1 cellular context compared by ENCODE assay signal in the genomic region with DNA sequence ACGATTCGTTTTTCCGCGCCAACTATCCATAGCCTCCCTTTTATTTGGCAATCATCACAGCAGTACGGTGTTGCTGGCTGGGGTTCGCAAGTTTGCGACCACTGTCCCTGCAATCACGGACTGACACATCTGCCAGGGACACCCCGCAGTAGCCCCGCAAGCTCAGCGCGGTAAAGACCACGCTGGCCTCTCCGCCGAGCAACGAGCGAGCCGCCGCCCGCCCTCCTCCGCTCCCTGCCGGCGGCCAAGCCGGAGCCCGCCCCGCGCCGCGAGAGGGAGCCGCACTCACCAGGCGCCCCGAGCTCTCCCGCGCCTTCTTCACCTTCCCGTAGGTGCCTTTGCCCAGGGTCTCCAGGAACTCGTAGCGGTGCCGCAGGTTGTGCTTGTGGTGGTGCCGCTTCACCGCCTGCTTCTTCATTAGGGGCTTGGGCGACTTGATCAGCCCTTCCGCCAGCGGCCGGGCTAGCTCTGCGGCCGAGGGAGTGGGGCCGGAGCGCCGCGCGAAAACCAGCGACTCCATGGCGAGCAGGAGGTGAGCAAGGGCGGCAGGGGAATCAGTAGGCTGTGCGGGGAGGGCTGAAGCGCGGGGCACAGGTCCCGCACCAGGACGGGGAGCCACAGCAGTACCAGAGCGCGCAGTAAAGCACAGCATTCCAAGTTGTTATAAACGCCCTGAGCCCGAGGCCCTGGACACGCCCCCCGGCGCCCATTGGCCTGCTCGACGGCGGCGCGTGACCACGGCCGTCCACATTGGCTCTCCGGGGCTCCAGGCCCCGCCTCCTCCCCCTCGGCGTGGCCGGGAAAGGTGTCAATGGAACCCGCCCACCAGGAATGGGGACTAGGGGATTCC.
A peak's percentile ranks its signal among the peaks of the same experiment; 100 is the strongest.
TF ChIP-seq lines count a peak whose summit lies in the region.

A gene (minus strand): TSS at position 637 of the 850 bp plus-strand sequence. CDS start 117 bp downstream, at position 520.

TF ChIP-seq in HepG2, 621 proteins besides CTCF, POLR2A, EP300 and RAD21 (continued from another document and continues in another):
- TF ChIP-seq FOSL2 (CRISPR knock-in tag; IDR thresholded peaks at IDR 0.05) (no peak), GZF1 (CRISPR knock-in tag; IDR thresholded peaks at IDR 0.05) (no peak), ZNF367 (CRISPR knock-in tag; IDR thresholded peaks at IDR 0.05; ENCODE audit: borderline replicate concordance) (no peak), ZNF331 (CRISPR knock-in tag; IDR thresholded peaks at IDR 0.05) (no peak), ZNF253 (CRISPR knock-in tag; IDR thresholded peaks at IDR 0.05; ENCODE audit: borderline replicate concordance) (no peak), HIVEP1 (CRISPR knock-in tag; IDR thresholded peaks at IDR 0.05) (peak; percentile 82), ZNF546 (CRISPR knock-in tag; conservative IDR thresholded peaks at IDR 0.05) (no peak; the same call in 1 of the 2 replicates), ZSCAN22 (CRISPR knock-in tag; IDR thresholded peaks at IDR 0.05) (0 out of 2 replicates have a peak, but pooled peaks have one; percentile 21), MED8 (CRISPR knock-in tag; IDR thresholded peaks at IDR 0.05; ENCODE audit: insufficient replicate concordance) (peak; percentile 35), ZNF563 (CRISPR knock-in tag; IDR thresholded peaks at IDR 0.05) (peak; percentile 75; the same call in 1 of the 2 replicates), ZSCAN31 (CRISPR knock-in tag; IDR thresholded peaks at IDR 0.05; ENCODE audit: low read depth) (peak; percentile 81), PAF1 (CRISPR knock-in tag; IDR thresholded peaks at IDR 0.05) (no peak), ZNF761 (CRISPR knock-in tag; conservative IDR thresholded peaks at IDR 0.05) (0 out of 2 replicates have a peak, but pooled peaks have one; percentile 31), RBM39 (IDR thresholded peaks at IDR 0.05; ENCODE audit: low read depth, low read length, poor library complexity, severe bottlenecking) (peak; percentile 91), DPF2 (CRISPR knock-in tag; IDR thresholded peaks at IDR 0.05; ENCODE audit: borderline replicate concordance, low read depth) (no peak), BORCS8-MEF2B (CRISPR knock-in tag; IDR thresholded peaks at IDR 0.05) (no peak), TCF7L2 (IDR thresholded peaks at IDR 0.05; ENCODE audit: low read depth, low read length) (no peak), KAT2B (IDR thresholded peaks at IDR 0.05; ENCODE audit: borderline replicate concordance, low read depth, low read length) (no peak), ATF7-NPFF (CRISPR knock-in tag; IDR thresholded peaks at IDR 0.05; ENCODE audit: low read depth) (no peak), ZNF496 (CRISPR knock-in tag; IDR thresholded peaks at IDR 0.05; ENCODE audit: insufficient replicate concordance) (no peak), SATB2 (CRISPR knock-in tag; IDR thresholded peaks at IDR 0.05) (no peak), TBX2 (CRISPR knock-in tag; IDR thresholded peaks at IDR 0.05; ENCODE audit: borderline replicate concordance) (peak; percentile 82), ZBTB8A (CRISPR knock-in tag; IDR thresholded peaks at IDR 0.05; ENCODE audit: borderline replicate concordance, low read depth) (no peak), ZNF234 (CRISPR knock-in tag; conservative IDR thresholded peaks at IDR 0.05) (no peak), CBX1 (IDR thresholded peaks at IDR 0.05; ENCODE audit: low read depth) (no peak), CBX2 (IDR thresholded peaks at IDR 0.05; ENCODE audit: low read depth, low read length) (no peak), CBX2 (CRISPR knock-in tag; IDR thresholded peaks at IDR 0.05; ENCODE audit: low read depth) (no peak), ZNF501 (CRISPR knock-in tag; IDR thresholded peaks at IDR 0.05) (no peak), ZNF709 (CRISPR knock-in tag; IDR thresholded peaks at IDR 0.05) (no peak), ZNF792 (CRISPR knock-in tag; IDR thresholded peaks at IDR 0.05) (no peak; the same call in 1 of the 2 replicates), ZNF557 (CRISPR knock-in tag; IDR thresholded peaks at IDR 0.05) (no peak), IRF2 (CRISPR knock-in tag; IDR thresholded peaks at IDR 0.05) (no peak), THYN1 (CRISPR knock-in tag; IDR thresholded peaks at IDR 0.05; ENCODE audit: borderline replicate concordance, low read depth) (no peak), SMAD9 (CRISPR knock-in tag; IDR thresholded peaks at IDR 0.05) (peak; percentile 85; the same call in 1 of the 2 replicates)
- TF ChIP-seq, protein P1, sequence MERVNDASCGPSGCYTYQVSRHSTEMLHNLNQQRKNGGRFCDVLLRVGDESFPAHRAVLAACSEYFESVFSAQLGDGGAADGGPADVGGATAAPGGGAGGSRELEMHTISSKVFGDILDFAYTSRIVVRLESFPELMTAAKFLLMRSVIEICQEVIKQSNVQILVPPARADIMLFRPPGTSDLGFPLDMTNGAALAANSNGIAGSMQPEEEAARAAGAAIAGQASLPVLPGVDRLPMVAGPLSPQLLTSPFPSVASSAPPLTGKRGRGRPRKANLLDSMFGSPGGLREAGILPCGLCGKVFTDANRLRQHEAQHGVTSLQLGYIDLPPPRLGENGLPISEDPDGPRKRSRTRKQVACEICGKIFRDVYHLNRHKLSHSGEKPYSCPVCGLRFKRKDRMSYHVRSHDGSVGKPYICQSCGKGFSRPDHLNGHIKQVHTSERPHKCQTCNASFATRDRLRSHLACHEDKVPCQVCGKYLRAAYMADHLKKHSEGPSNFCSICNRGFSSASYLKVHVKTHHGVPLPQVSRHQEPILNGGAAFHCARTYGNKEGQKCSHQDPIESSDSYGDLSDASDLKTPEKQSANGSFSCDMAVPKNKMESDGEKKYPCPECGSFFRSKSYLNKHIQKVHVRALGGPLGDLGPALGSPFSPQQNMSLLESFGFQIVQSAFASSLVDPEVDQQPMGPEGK (CRISPR knock-in tag; IDR thresholded peaks at IDR 0.05) = 0 out of 2 replicates have a peak, but pooled peaks have one; percentile 10
- TF ChIP-seq, protein P2, sequence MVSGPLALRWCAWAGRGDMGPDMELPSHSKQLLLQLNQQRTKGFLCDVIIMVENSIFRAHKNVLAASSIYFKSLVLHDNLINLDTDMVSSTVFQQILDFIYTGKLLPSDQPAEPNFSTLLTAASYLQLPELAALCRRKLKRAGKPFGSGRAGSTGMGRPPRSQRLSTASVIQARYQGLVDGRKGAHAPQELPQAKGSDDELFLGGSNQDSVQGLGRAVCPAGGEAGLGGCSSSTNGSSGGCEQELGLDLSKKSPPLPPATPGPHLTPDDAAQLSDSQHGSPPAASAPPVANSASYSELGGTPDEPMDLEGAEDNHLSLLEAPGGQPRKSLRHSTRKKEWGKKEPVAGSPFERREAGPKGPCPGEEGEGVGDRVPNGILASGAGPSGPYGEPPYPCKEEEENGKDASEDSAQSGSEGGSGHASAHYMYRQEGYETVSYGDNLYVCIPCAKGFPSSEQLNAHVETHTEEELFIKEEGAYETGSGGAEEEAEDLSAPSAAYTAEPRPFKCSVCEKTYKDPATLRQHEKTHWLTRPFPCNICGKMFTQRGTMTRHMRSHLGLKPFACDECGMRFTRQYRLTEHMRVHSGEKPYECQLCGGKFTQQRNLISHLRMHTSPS (CRISPR knock-in tag; IDR thresholded peaks at IDR 0.05; ENCODE audit: low read depth) = no peak
- TF ChIP-seq, protein P3, sequence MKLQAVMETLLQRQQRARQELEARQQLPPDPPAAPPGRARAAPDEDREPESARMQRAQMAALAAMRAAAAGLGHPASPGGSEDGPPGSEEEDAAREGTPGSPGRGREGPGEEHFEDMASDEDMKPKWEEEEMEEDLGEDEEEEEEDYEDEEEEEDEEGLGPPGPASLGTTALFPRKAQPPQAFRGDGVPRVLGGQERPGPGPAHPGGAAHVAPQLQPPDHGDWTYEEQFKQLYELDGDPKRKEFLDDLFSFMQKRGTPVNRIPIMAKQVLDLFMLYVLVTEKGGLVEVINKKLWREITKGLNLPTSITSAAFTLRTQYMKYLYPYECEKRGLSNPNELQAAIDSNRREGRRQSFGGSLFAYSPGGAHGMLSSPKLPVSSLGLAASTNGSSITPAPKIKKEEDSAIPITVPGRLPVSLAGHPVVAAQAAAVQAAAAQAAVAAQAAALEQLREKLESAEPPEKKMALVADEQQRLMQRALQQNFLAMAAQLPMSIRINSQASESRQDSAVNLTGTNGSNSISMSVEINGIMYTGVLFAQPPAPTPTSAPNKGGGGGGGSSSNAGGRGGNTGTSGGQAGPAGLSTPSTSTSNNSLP (IDR thresholded peaks at IDR 0.05; ENCODE audit: low read depth, low read length) = no peak
- TF ChIP-seq, protein P4, sequence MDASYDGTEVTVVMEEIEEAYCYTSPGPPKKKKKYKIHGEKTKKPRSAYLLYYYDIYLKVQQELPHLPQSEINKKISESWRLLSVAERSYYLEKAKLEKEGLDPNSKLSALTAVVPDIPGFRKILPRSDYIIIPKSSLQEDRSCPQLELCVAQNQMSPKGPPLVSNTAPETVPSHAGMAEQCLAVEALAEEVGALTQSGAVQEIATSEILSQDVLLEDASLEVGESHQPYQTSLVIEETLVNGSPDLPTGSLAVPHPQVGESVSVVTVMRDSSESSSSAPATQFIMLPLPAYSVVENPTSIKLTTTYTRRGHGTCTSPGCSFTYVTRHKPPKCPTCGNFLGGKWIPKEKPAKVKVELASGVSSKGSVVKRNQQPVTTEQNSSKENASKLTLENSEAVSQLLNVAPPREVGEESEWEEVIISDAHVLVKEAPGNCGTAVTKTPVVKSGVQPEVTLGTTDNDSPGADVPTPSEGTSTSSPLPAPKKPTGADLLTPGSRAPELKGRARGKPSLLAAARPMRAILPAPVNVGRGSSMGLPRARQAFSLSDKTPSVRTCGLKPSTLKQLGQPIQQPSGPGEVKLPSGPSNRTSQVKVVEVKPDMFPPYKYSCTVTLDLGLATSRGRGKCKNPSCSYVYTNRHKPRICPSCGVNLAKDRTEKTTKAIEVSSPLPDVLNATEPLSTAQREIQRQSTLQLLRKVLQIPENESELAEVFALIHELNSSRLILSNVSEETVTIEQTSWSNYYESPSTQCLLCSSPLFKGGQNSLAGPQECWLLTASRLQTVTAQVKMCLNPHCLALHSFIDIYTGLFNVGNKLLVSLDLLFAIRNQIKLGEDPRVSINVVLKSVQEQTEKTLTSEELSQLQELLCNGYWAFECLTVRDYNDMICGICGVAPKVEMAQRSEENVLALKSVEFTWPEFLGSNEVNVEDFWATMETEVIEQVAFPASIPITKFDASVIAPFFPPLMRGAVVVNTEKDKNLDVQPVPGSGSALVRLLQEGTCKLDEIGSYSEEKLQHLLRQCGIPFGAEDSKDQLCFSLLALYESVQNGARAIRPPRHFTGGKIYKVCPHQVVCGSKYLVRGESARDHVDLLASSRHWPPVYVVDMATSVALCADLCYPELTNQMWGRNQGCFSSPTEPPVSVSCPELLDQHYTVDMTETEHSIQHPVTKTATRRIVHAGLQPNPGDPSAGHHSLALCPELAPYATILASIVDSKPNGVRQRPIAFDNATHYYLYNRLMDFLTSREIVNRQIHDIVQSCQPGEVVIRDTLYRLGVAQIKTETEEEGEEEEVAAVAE (CRISPR knock-in tag; IDR thresholded peaks at IDR 0.05; ENCODE audit: borderline replicate concordance) = no peak
- TF ChIP-seq, protein P5, sequence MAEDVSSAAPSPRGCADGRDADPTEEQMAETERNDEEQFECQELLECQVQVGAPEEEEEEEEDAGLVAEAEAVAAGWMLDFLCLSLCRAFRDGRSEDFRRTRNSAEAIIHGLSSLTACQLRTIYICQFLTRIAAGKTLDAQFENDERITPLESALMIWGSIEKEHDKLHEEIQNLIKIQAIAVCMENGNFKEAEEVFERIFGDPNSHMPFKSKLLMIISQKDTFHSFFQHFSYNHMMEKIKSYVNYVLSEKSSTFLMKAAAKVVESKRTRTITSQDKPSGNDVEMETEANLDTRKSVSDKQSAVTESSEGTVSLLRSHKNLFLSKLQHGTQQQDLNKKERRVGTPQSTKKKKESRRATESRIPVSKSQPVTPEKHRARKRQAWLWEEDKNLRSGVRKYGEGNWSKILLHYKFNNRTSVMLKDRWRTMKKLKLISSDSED (CRISPR knock-in tag; IDR thresholded peaks at IDR 0.05) = no peak
- TF ChIP-seq, protein P6, sequence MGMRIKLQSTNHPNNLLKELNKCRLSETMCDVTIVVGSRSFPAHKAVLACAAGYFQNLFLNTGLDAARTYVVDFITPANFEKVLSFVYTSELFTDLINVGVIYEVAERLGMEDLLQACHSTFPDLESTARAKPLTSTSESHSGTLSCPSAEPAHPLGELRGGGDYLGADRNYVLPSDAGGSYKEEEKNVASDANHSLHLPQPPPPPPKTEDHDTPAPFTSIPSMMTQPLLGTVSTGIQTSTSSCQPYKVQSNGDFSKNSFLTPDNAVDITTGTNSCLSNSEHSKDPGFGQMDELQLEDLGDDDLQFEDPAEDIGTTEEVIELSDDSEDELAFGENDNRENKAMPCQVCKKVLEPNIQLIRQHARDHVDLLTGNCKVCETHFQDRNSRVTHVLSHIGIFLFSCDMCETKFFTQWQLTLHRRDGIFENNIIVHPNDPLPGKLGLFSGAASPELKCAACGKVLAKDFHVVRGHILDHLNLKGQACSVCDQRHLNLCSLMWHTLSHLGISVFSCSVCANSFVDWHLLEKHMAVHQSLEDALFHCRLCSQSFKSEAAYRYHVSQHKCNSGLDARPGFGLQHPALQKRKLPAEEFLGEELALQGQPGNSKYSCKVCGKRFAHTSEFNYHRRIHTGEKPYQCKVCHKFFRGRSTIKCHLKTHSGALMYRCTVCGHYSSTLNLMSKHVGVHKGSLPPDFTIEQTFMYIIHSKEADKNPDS (CRISPR knock-in tag; IDR thresholded peaks at IDR 0.05) = no peak
- TF ChIP-seq, protein P7, sequence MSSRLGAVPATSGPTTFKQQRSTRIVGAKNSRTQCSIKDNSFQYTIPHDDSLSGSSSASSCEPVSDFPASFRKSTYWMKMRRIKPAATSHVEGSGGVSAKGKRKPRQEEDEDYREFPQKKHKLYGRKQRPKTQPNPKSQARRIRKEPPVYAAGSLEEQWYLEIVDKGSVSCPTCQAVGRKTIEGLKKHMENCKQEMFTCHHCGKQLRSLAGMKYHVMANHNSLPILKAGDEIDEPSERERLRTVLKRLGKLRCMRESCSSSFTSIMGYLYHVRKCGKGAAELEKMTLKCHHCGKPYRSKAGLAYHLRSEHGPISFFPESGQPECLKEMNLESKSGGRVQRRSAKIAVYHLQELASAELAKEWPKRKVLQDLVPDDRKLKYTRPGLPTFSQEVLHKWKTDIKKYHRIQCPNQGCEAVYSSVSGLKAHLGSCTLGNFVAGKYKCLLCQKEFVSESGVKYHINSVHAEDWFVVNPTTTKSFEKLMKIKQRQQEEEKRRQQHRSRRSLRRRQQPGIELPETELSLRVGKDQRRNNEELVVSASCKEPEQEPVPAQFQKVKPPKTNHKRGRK (CRISPR knock-in tag; IDR thresholded peaks at IDR 0.05) = no peak
- TF ChIP-seq, protein P8, sequence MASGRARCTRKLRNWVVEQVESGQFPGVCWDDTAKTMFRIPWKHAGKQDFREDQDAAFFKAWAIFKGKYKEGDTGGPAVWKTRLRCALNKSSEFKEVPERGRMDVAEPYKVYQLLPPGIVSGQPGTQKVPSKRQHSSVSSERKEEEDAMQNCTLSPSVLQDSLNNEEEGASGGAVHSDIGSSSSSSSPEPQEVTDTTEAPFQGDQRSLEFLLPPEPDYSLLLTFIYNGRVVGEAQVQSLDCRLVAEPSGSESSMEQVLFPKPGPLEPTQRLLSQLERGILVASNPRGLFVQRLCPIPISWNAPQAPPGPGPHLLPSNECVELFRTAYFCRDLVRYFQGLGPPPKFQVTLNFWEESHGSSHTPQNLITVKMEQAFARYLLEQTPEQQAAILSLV (CRISPR knock-in tag; IDR thresholded peaks at IDR 0.05; ENCODE audit: borderline replicate concordance) = no peak
- TF ChIP-seq, protein P9, sequence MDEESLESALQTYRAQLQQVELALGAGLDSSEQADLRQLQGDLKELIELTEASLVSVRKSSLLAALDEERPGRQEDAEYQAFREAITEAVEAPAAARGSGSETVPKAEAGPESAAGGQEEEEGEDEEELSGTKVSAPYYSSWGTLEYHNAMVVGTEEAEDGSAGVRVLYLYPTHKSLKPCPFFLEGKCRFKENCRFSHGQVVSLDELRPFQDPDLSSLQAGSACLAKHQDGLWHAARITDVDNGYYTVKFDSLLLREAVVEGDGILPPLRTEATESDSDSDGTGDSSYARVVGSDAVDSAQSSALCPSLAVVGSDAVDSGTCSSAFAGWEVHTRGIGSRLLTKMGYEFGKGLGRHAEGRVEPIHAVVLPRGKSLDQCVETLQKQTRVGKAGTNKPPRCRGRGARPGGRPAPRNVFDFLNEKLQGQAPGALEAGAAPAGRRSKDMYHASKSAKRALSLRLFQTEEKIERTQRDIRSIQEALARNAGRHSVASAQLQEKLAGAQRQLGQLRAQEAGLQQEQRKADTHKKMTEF (CRISPR knock-in tag; IDR thresholded peaks at IDR 0.05) = peak; percentile 89
